Comparison of ENCODE assay signal across 23 cellular contexts in genomic region chr4:65510976-65511375, GRCh38.
DNase-seq lines count a peak whose midpoint lies in the region; ATAC-seq and TF ChIP-seq lines count a peak whose summit lies in the region.
"Had no signal": no experiment of that assay in that cellular context is flagged by ENCODE, and none has a peak within 500 bp of the region (broad histone marks: within the 10 kb centered on the region; RNA-seq: fewer than 3 reads in every experiment).

No MANE protein-coding gene starts in this region.

- H3K4me3 ChIP-seq in fibroblast of villous mesenchyme (ENCODE audit: low read depth, low read length) (no peak overlapping the region), ovary (no peak overlapping the region), right cardiac atrium (ENCODE audit: low read length) (no peak overlapping the region)
- H3K4me3 ChIP-seq: colonic mucosa, mucosa of descending colon, testis had no signal

- H3K4me1 ChIP-seq in ovary (ENCODE audit: insufficient read depth): no peaks in the 10 kb centered on the region
- no peaks in the 10 kb centered on the region for H3K4me1 ChIP-seq in right cardiac atrium (ENCODE audit: control insufficient read depth, insufficient read depth, low read length)
- H3K4me1 ChIP-seq: colonic mucosa, testis had no signal

- H3K9me3 ChIP-seq in ovary: no peaks in the 10 kb centered on the region
- H3K9me3 ChIP-seq in right cardiac atrium (ENCODE audit: control insufficient read depth, low read length): no peaks in the 10 kb centered on the region
- H3K9me3 ChIP-seq: colonic mucosa, mucosa of descending colon, testis had no signal

- intact Hi-C loops in ovary (cut with DNase I) (no loop called here), right cardiac atrium (cut with DNase I) (no loop called here)

- no peak for TF ChIP-seq EP300 in ovary (IDR thresholded peaks at IDR 0.05)

- H3K27ac ChIP-seq in ovary: no peak overlapping the region
- H3K27ac ChIP-seq in right cardiac atrium (ENCODE audit: low read length): no peak overlapping the region
- H3K27ac ChIP-seq: C4-2B, colonic mucosa, testis had no signal

- DNase-seq in HPDE6-E6E7 (ENCODE audit: extremely low spot score) (peak; percentile 16), amniotic epithelial cell (ENCODE audit: low read depth) (peak; percentile 89), fibroblast of villous mesenchyme (ENCODE audit: low read depth) (peak; percentile 77), ovary (no peak), ureter (ENCODE audit: low spot score) (no peak), right cardiac atrium (no peak), T-helper 9 cell (no peak)
- DNase-seq: activated B cell treated with CpG ODN at 0.5 μM for 24 hours; activated effector memory CD4-positive, alpha-beta T cell treated with anti-CD3 and anti-CD28 coated beads, Interleukin-2, amount 50 U/mL, for 16 hours; amygdala; colonic mucosa; DMS53; KG1; left colon; mucosa of descending colon; NCI-H1105 treated with DMSO at 0.1 percent for 48 hours; NCI-H2171; nucleus accumbens; SHP77; stimulated activated CD4-positive, alpha-beta T cell treated with anti-CD3 and anti-CD28 coated beads, Interleukin-4, amount 100 ng/mL, for 1 hour; testis had no signal

- TF ChIP-seq CTCF in fibroblast of villous mesenchyme (IDR thresholded peaks at IDR 0.05; ENCODE audit: insufficient read depth, low read depth, low read length) (no peak), ovary (IDR thresholded peaks at IDR 0.05) (no peak)

- ATAC-seq in right cardiac atrium: no peak
- ATAC-seq: left colon, mucosa of descending colon, sciatic nerve had no signal

- TF ChIP-seq POLR2A in ovary (IDR thresholded peaks at IDR 0.05): no peak

- WGBS in ovary, 3 donors: 59 to 77% (median 76%) methylated on average over 1 of the region's 1 CpG
- 59% methylated on average over 1 of the region's 1 CpG for WGBS in right cardiac atrium

- H3K27me3 ChIP-seq in ovary: no peaks in the 10 kb centered on the region
- H3K27me3 ChIP-seq in right cardiac atrium (ENCODE audit: control insufficient read depth, insufficient read depth): no peaks in the 10 kb centered on the region
- H3K27me3 ChIP-seq: colonic mucosa, testis had no signal

- no peaks in the 10 kb centered on the region for H3K36me3 ChIP-seq in ovary
- H3K36me3 ChIP-seq: colonic mucosa had no signal

Comparison
In these comparisons a context has a peak if more than half of its experiments do, and no peak if none do; other contexts are left out.
1. DNase-seq: peak in HPDE6-E6E7 (single experiment), amniotic epithelial cell (single experiment) and fibroblast of villous mesenchyme (single experiment); none in ovary (0 of 5), ureter (single experiment), right cardiac atrium (0 of 3) and T-helper 9 cell (single experiment).